Comparison of ENCODE assay signal across 9 cellular contexts in genomic region chr14:24137529-24138395, GRCh38. TPM values are rescaled to one million over a fixed set of nuclear protein-coding genes. Genes with fewer than 3 reads are reported as not detected.
DNase-seq lines count a peak whose midpoint lies in the region; ATAC-seq, FAIRE-seq and TF ChIP-seq lines count a peak whose summit lies in the region.
"Had no signal": no experiment of that assay in that cellular context is flagged by ENCODE, and none has a peak within 500 bp of the region (broad histone marks: within the 10 kb centered on the region; RNA-seq: fewer than 3 reads in every experiment).

No MANE protein-coding gene starts in this region.

- H3F3A ChIP-seq in MM.1S (ENCODE audit: insufficient read depth, low read length): peaks cover 8% of the 10 kb centered on the region

- H3K79me2 ChIP-seq in MM.1S (ENCODE audit: low read length): peaks cover 43% of the 10 kb centered on the region

- TF ChIP-seq CTCF in MM.1S (IDR thresholded peaks at IDR 0.05; ENCODE audit: low read length): no peak

- peaks cover 30% of the 10 kb centered on the region for H3K36me3 ChIP-seq in BLaER1
- 0 out of 2 replicates have a peak, but pooled peaks cover 2% of the 10 kb centered on the region for H3K36me3 ChIP-seq in MM.1S (replicated peaks; ENCODE audit: insufficient read depth, low read length)

- H3K4me2 ChIP-seq in BLaER1 (peak overlapping the region; percentile 96), MM.1S (ENCODE audit: low read depth, low read length) (peak overlapping the region; percentile 76; the same call in 1 of the 2 replicates)

- ATAC-seq in HG03039 (IDR thresholded peaks at IDR 0.05; ENCODE audit: unreplicated experiment) (no peak), GM21786 (IDR thresholded peaks at IDR 0.05; ENCODE audit: unreplicated experiment) (no peak)

- FAIRE-seq in frontal cortex (lab: Jason Lieb, UNC): no peak
- FAIRE-seq: kidney had no signal

- peak overlapping the region; percentile 100 for H3K4me3 ChIP-seq in BLaER1
- no peak overlapping the region for H3K4me3 ChIP-seq in MM.1S (ENCODE audit: low read length)

- DNase-seq in MM.1S: no peak
- DNase-seq in frontal cortex (ENCODE audit: low spot score in 2 of 2): no peak
- DNase-seq: activated CD4-positive, CD25-positive, alpha-beta regulatory T cell treated with anti-CD3 and anti-CD28 coated beads, Interleukin-2, amount 50 U/mL, for 72 hours; stimulated activated CD4-positive, alpha-beta T cell treated with anti-CD3 and anti-CD28 coated beads, Interleukin-1b, Interleukin-23, amount 100 ng/mL, for 48 hours had no signal

- H2AFZ ChIP-seq in MM.1S (ENCODE audit: low read length): no peak overlapping the region

- H4K20me1 ChIP-seq in BLaER1 (peaks cover 47% of the 10 kb centered on the region), MM.1S (ENCODE audit: insufficient read depth, low read length) (no peaks in the 10 kb centered on the region)

- H3K27me3 ChIP-seq in BLaER1: no peaks in the 10 kb centered on the region
- no peaks in the 10 kb centered on the region for H3K27me3 ChIP-seq in MM.1S (replicated peaks; ENCODE audit: insufficient read depth, low read length)
- no peaks in the 10 kb centered on the region for H3K27me3 ChIP-seq in layer of hippocampus (ENCODE audit: control insufficient read depth, insufficient read depth, low read length)

- H3K9ac ChIP-seq in BLaER1: peak overlapping the region; percentile 96; the same call in 1 of the 2 replicates
- no peak overlapping the region for H3K9ac ChIP-seq in MM.1S (ENCODE audit: low read length)

- H3K4me1 ChIP-seq in BLaER1: peaks cover 59% of the 10 kb centered on the region
- H3K4me1 ChIP-seq in MM.1S (ENCODE audit: low read length): peaks cover 11% of the 10 kb centered on the region; the same call in 1 of the 2 replicates

- no peak overlapping the region for H3K27ac ChIP-seq in BLaER1
- no peak overlapping the region for H3K27ac ChIP-seq in MM.1S (ENCODE audit: low read length)
- peak overlapping the region; percentile 38 for H3K27ac ChIP-seq in layer of hippocampus (ENCODE audit: low read depth, low read length)

- no peaks in the 10 kb centered on the region for H3K9me3 ChIP-seq in BLaER1
- no peaks in the 10 kb centered on the region for H3K9me3 ChIP-seq in MM.1S (replicated peaks; ENCODE audit: insufficient read depth, low read length)

- no peaks in the 10 kb centered on the region for H3K9me2 ChIP-seq in MM.1S (replicated peaks; ENCODE audit: insufficient read depth, low read length)

RNA-seq across cellular contexts. Expression of gene PSME1, which starts 1.8 kb away (rescaled TPM):
- total RNA-seq in frontal cortex: 20.4 TPM

RNA-seq across cellular contexts. Expression of gene EMC9, which starts 3.6 kb away (rescaled TPM):
- 8.6 TPM for total RNA-seq in frontal cortex

RNA-seq across cellular contexts. Expression of gene FITM1, which starts 7.3 kb away (rescaled TPM):
- 0.41 TPM for total RNA-seq in frontal cortex

RNA-seq across cellular contexts. Expression of gene PSME2, which starts 8.6 kb away (rescaled TPM):
- 25.7 TPM for total RNA-seq in frontal cortex

RNA-seq across cellular contexts. Expression of gene RNF31, which starts 9.5 kb away (rescaled TPM):
- 23.2 TPM for total RNA-seq in frontal cortex
